Comparison of ENCODE assay signal across 3 cellular contexts in the genomic region with DNA sequence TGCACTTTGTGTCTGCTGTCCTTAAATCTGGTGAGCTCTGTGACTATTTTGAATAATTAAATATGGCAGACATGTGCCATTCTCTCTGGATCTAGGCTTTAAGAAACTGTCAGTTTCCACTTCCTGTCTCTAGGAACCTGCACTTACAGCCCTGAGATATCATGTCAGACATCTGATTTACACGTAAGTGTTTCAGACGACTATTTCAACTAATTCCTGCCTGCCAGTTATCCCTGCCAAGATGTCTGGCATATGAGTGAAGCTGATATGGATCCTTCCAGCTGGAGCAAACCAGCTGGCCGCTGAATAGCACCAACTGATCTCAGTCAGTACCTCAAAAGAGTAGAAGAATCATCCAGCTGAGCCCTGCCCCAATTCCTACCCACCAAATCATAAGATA.
A peak's percentile ranks its signal among the peaks of the same experiment; 100 is the strongest.
TF ChIP-seq lines count a peak whose summit lies in the region.

No MANE protein-coding gene starts in this region.

TF ChIP-seq in SK-N-SH, 30 proteins besides CTCF, POLR2A, EP300 and RAD21 (continued from another document):
- TF ChIP-seq RFX5 (IDR thresholded peaks at IDR 0.05; ENCODE audit: low read length) = no peak
- TF ChIP-seq, protein P1, sequence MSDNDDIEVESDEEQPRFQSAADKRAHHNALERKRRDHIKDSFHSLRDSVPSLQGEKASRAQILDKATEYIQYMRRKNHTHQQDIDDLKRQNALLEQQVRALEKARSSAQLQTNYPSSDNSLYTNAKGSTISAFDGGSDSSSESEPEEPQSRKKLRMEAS (IDR thresholded peaks at IDR 0.05; ENCODE audit: low read depth) = no peak

TF ChIP-seq in GM23338, 12 proteins besides CTCF, POLR2A, EP300 and RAD21:
- TF ChIP-seq REST (IDR thresholded peaks at IDR 0.05; ENCODE audit: unreplicated experiment) = no peak
- TF ChIP-seq ZNF331 (CRISPR knock-in tag; IDR thresholded peaks at IDR 0.05; ENCODE audit: low read depth) = peak; percentile 80

TF ChIP-seq in neural cell, 6 proteins besides CTCF, POLR2A, EP300 and RAD21 (continued from another document):
- no peak for TF ChIP-seq REST (IDR thresholded peaks at IDR 0.05; ENCODE audit: borderline replicate concordance)
TF ChIP-seq in neural cell: peak in this region for 1.
